Comparison of ENCODE assay signal across 8 cellular contexts in genomic region chr11:64152841-64153691, GRCh38. TPM values are rescaled to one million over a fixed set of nuclear protein-coding genes. Genes with fewer than 3 reads are reported as not detected.
DNase-seq lines count a peak whose midpoint lies in the region; ATAC-seq, FAIRE-seq and TF ChIP-seq lines count a peak whose summit lies in the region.

No MANE protein-coding gene starts in this region.

- no peak for TF ChIP-seq POLR2A in HepG2 (IDR thresholded peaks at IDR 0.05; ENCODE audit: insufficient read depth in 1 of 2, low read depth in 2 of 2, low read length in 2 of 2)

- TF ChIP-seq EP300 in HepG2 (IDR thresholded peaks at IDR 0.05; ENCODE audit: low read depth in 2 of 2, low read length in 2 of 2) (no peak), HepG2 (CRISPR knock-in tag; IDR thresholded peaks at IDR 0.05; ENCODE audit: borderline replicate concordance) (no peak)

- no peak overlapping the region for H3K9ac ChIP-seq in HepG2 (ENCODE audit: insufficient read depth, low read depth, low read length)

- no peak for FAIRE-seq in HepG2 (lab: Jason Lieb, UNC)

- ATAC-seq in GM21390 (IDR thresholded peaks at IDR 0.05; ENCODE audit: unreplicated experiment), result peak; percentile 60
- ATAC-seq in HepG2, result peak; percentile 84

- CTCF ChIA-PET in HepG2 (lab: Yijun Ruan, JAX; ENCODE audit: low intra/inter-chr PET ratio, low total read pairs), result interaction anchor here (0.6 kb wide), 1 partner anchor 112 kb away, joined by 3 read pairs; no protein-coding TSS in a partner anchor

- no peak overlapping the region for H2AFZ ChIP-seq in HepG2 (ENCODE audit: low read length)

- TF ChIP-seq RAD21 in HepG2 (CRISPR knock-in tag; IDR thresholded peaks at IDR 0.05), result peak; percentile 75

- no TSS peak for BruUV-seq in HepG2 (replicated peaks; lab: Mats Ljungman, UMichigan)

- WGBS in HepG2 (ENCODE audit: low lambda C conversion rate), result 38% methylated on average over 14 of the region's 23 CpGs

- DNase-seq in CD1c-positive myeloid dendritic cell (ENCODE audit: extremely low spot score) (peak; percentile 75), NCI-H128 (lab: John Stamatoyannopoulos, UW; ENCODE audit: unreplicated experiment) (peak; percentile 24), caudate nucleus (lab: John Stamatoyannopoulos, UW) (peak in 44 of 61 donors; percentile 13 to 71 (median 42)), HepG2 (ENCODE audit: low spot score) (peak; percentile 15), NCI-H1048 (lab: John Stamatoyannopoulos, UW) (no peak)
- peak; percentile 31 for DNase-seq in activated CD4-positive, CD25-positive, alpha-beta regulatory T cell treated with anti-CD3 and anti-CD28 coated beads, Interleukin-2, amount 50 U/mL, for 16 hours (ENCODE audit: low read depth, low spot score)
- peak; percentile 35 to 60 (median 55) for DNase-seq in stimulated activated CD4-positive, alpha-beta T cell treated with anti-CD3 and anti-CD28 coated beads, TNF-alpha, amount 100 ng/mL, for 4 hours (ENCODE audit: low read depth in 3 of 3)

- intact Hi-C loops in HepG2 (cut with micrococcal nuclease; ENCODE audit: unreplicated experiment), result loop anchor here (10.0 kb wide), 1 partner anchor 318 kb away; the partner anchor contains the start of gene MARK2

- H4K20me1 ChIP-seq in HepG2 (ENCODE audit: insufficient read depth, low read length), result peaks cover 23% of the 10 kb centered on the region; the same call in 1 of the 2 replicates

- H3K9me3 ChIP-seq in HepG2 (ENCODE audit: low read length), result no peaks in the 10 kb centered on the region

- peak; percentile 94 for TF ChIP-seq CTCF in HepG2 (CRISPR knock-in tag; IDR thresholded peaks at IDR 0.05)

- no peaks in the 10 kb centered on the region for H3K79me2 ChIP-seq in HepG2 (ENCODE audit: insufficient read depth, low read length)

- no peak overlapping the region; a peak in 1 of 6 replicates for H3K4me3 ChIP-seq in HepG2 (replicated peaks in 1 of 3; ENCODE audit: insufficient read depth in 1 of 3, low read depth in 2 of 3, low read length in 3 of 3)

- H3K27ac ChIP-seq in caudate nucleus (ENCODE audit: low read depth, low read length), result no peak overlapping the region
- H3K27ac ChIP-seq in HepG2 (ENCODE audit: extremely low read length, insufficient read depth, low read length), result no peak overlapping the region

- in situ Hi-C loops in HepG2 (cut with HindIII; ENCODE audit: extremely low pct_ligation_motif_present, low pct_unique_long_range_greater_than_20kb), result no loop called here

- peaks cover 34% of the 10 kb centered on the region for H3K4me1 ChIP-seq in HepG2 (ENCODE audit: insufficient read depth, low read length)

- peak overlapping the region; percentile 28 for H3K4me2 ChIP-seq in HepG2 (ENCODE audit: low read depth, low read length)

- POLR2A ChIA-PET in HepG2 (lab: Yijun Ruan, JAX), result no interaction called here

- H3K36me3 ChIP-seq in HepG2 (replicated peaks in 1 of 2; ENCODE audit: control insufficient read depth in 1 of 2, insufficient read depth in 2 of 2, low read length in 2 of 2), result peaks cover 10 to 29% of the 10 kb centered on the region in 2 experiments; a peak in 4 of 5 replicates

- H3K27me3 ChIP-seq in HepG2 (ENCODE audit: control insufficient read depth in 1 of 2, insufficient read depth in 2 of 2, low read length in 2 of 2), result no peaks in the 10 kb centered on the region

TF ChIP-seq in HepG2, 621 proteins besides CTCF, POLR2A, EP300 and RAD21 (continues in another document):
- TF ChIP-seq ZKSCAN5 (CRISPR knock-in tag; IDR thresholded peaks at IDR 0.05), result no peak
- 0 out of 2 replicates have a peak, but pooled peaks have one; percentile 24 for TF ChIP-seq SAP130 (CRISPR knock-in tag; IDR thresholded peaks at IDR 0.05; ENCODE audit: low read depth)
- no peak for TF ChIP-seq FOSL2 (CRISPR knock-in tag; IDR thresholded peaks at IDR 0.05)
- TF ChIP-seq MYPOP (CRISPR knock-in tag; IDR thresholded peaks at IDR 0.05), result no peak

RNA-seq across cellular contexts. Expression of gene MACROD1, which starts 12.8 kb away (rescaled TPM):
- total RNA-seq in HepG2 (2016; rRNA removed; fragmentation: Illumina TruSeq; extraction: Trizol), result 34.5 and 39.6 TPM in 2 replicates
- total RNA-seq in HepG2 (2016; cell fraction: cytosol; rRNA removed; fragmentation: Illumina TruSeq; extraction: Trizol; ENCODE audit: low read depth), result 23.6 and 29.7 TPM in 2 replicates
- 43.8 and 49.2 TPM in 2 replicates for total RNA-seq in HepG2 (2016; cell fraction: insoluble cytoplasmic fraction; rRNA removed; fragmentation: Illumina TruSeq; extraction: Trizol)
- 16.2 and 21.8 TPM in 2 replicates for total RNA-seq in HepG2 (2016; cell fraction: membrane; rRNA removed; fragmentation: Illumina TruSeq; extraction: Trizol)
- total RNA-seq in HepG2 (2016; cell fraction: nucleus; rRNA removed; fragmentation: Illumina TruSeq; extraction: Trizol), result 22.4 and 29.3 TPM in 2 replicates
- 23.1 and 33.3 TPM in 2 replicates for polyA plus RNA-seq in HepG2 (2011; rRNA removed)
- 25.3 and 42.0 TPM in 2 replicates for polyA plus RNA-seq in HepG2 (2011; cell fraction: cytosol; rRNA removed)
- 93.7 and 126 TPM in 2 replicates for polyA plus RNA-seq in HepG2 (2011; cell fraction: nucleus; rRNA removed)
- 18.7 and 29.0 TPM in 2 replicates for polyA plus RNA-seq in HepG2 (2012)
- polyA plus RNA-seq in HepG2 (2016; cell fraction: cytosol; fragmentation: Illumina TruSeq; extraction: Trizol; ENCODE audit: low read depth), result 25.1 and 25.8 TPM in 2 replicates
- polyA plus RNA-seq in HepG2 (2016; cell fraction: insoluble cytoplasmic fraction; fragmentation: Illumina TruSeq; extraction: Trizol; ENCODE audit: low read depth), result 30.6 and 31.8 TPM in 2 replicates
- polyA plus RNA-seq in HepG2 (2016; cell fraction: membrane; fragmentation: Illumina TruSeq; extraction: Trizol; ENCODE audit: low read depth), result 19.9 and 25.0 TPM in 2 replicates
- 40.3 and 41.4 TPM in 2 replicates for polyA plus RNA-seq in HepG2 (2016; cell fraction: nucleus; fragmentation: Illumina TruSeq; extraction: Trizol; ENCODE audit: insufficient read depth, low read depth)
- polyA minus RNA-seq in HepG2 (2011; rRNA and poly(A)+ RNA removed; ENCODE audit: low replicate concordance), result 8.3 and 13.1 TPM in 2 replicates
- 10.1 and 10.9 TPM in 2 replicates for polyA minus RNA-seq in HepG2 (2011; cell fraction: cytosol; rRNA and poly(A)+ RNA removed)
- 17.8 and 21.0 TPM in 2 replicates for polyA minus RNA-seq in HepG2 (2011; cell fraction: nucleus; rRNA and poly(A)+ RNA removed)

RNA-seq across cellular contexts. Expression of gene STIP1, which starts 32.9 kb away (rescaled TPM):
- total RNA-seq in HepG2 (2016; rRNA removed; fragmentation: Illumina TruSeq; extraction: Trizol), result 217 and 245 TPM in 2 replicates
- 46.5 and 48.4 TPM in 2 replicates for total RNA-seq in HepG2 (2016; cell fraction: cytosol; rRNA removed; fragmentation: Illumina TruSeq; extraction: Trizol; ENCODE audit: low read depth)
- total RNA-seq in HepG2 (2016; cell fraction: insoluble cytoplasmic fraction; rRNA removed; fragmentation: Illumina TruSeq; extraction: Trizol), result 218 and 244 TPM in 2 replicates
- 61.0 and 67.1 TPM in 2 replicates for total RNA-seq in HepG2 (2016; cell fraction: membrane; rRNA removed; fragmentation: Illumina TruSeq; extraction: Trizol)
- 112 and 121 TPM in 2 replicates for total RNA-seq in HepG2 (2016; cell fraction: nucleus; rRNA removed; fragmentation: Illumina TruSeq; extraction: Trizol)
- 81.1 and 83.3 TPM in 2 replicates for polyA plus RNA-seq in HepG2 (2011; rRNA removed)
- polyA plus RNA-seq in HepG2 (2011; cell fraction: cytosol; rRNA removed), result 91.1 and 93.1 TPM in 2 replicates
- 60.8 and 70.1 TPM in 2 replicates for polyA plus RNA-seq in HepG2 (2011; cell fraction: nucleus; rRNA removed)
- polyA plus RNA-seq in HepG2 (2012), result 137 and 145 TPM in 2 replicates
- polyA plus RNA-seq in HepG2 (2016; cell fraction: cytosol; fragmentation: Illumina TruSeq; extraction: Trizol; ENCODE audit: low read depth), result 30.4 and 33.4 TPM in 2 replicates
- 276 and 284 TPM in 2 replicates for polyA plus RNA-seq in HepG2 (2016; cell fraction: insoluble cytoplasmic fraction; fragmentation: Illumina TruSeq; extraction: Trizol; ENCODE audit: low read depth)
- 43.9 and 49.3 TPM in 2 replicates for polyA plus RNA-seq in HepG2 (2016; cell fraction: membrane; fragmentation: Illumina TruSeq; extraction: Trizol; ENCODE audit: low read depth)
- polyA plus RNA-seq in HepG2 (2016; cell fraction: nucleus; fragmentation: Illumina TruSeq; extraction: Trizol; ENCODE audit: insufficient read depth, low read depth), result 175 and 176 TPM in 2 replicates
- 195 and 711 TPM in 2 replicates for polyA minus RNA-seq in HepG2 (2011; rRNA and poly(A)+ RNA removed; ENCODE audit: low replicate concordance)
- polyA minus RNA-seq in HepG2 (2011; cell fraction: cytosol; rRNA and poly(A)+ RNA removed), result 90.4 and 98.8 TPM in 2 replicates
- 84.3 and 104 TPM in 2 replicates for polyA minus RNA-seq in HepG2 (2011; cell fraction: nucleus; rRNA and poly(A)+ RNA removed)

RNA-seq across cellular contexts. Expression of gene FERMT3, which starts 53.5 kb away (rescaled TPM):
- not detected in 2 replicates for total RNA-seq in HepG2 (2016; rRNA removed; fragmentation: Illumina TruSeq; extraction: Trizol)
- total RNA-seq in HepG2 (2016; cell fraction: cytosol; rRNA removed; fragmentation: Illumina TruSeq; extraction: Trizol; ENCODE audit: low read depth), result not detected in 2 replicates
- 0.30 TPM in 1 of 2 replicates, not detected in the other for total RNA-seq in HepG2 (2016; cell fraction: insoluble cytoplasmic fraction; rRNA removed; fragmentation: Illumina TruSeq; extraction: Trizol)
- total RNA-seq in HepG2 (2016; cell fraction: membrane; rRNA removed; fragmentation: Illumina TruSeq; extraction: Trizol), result 0.22 TPM in 1 of 2 replicates, not detected in the other
- total RNA-seq in HepG2 (2016; cell fraction: nucleus; rRNA removed; fragmentation: Illumina TruSeq; extraction: Trizol), result not detected in 2 replicates
- polyA plus RNA-seq in HepG2 (2011; rRNA removed), result 0.16 and 0.29 TPM in 2 replicates
- polyA plus RNA-seq in HepG2 (2011; cell fraction: cytosol; rRNA removed), result 0.11 and 0.15 TPM in 2 replicates
- polyA plus RNA-seq in HepG2 (2011; cell fraction: nucleus; rRNA removed), result 2.4 and 3.6 TPM in 2 replicates
- polyA plus RNA-seq in HepG2 (2012), result 0.40 and 0.93 TPM in 2 replicates
- not detected in 2 replicates for polyA plus RNA-seq in HepG2 (2016; cell fraction: cytosol; fragmentation: Illumina TruSeq; extraction: Trizol; ENCODE audit: low read depth)
- polyA plus RNA-seq in HepG2 (2016; cell fraction: insoluble cytoplasmic fraction; fragmentation: Illumina TruSeq; extraction: Trizol; ENCODE audit: low read depth), result not detected in 2 replicates
- polyA plus RNA-seq in HepG2 (2016; cell fraction: membrane; fragmentation: Illumina TruSeq; extraction: Trizol; ENCODE audit: low read depth), result 0.08 TPM in 1 of 2 replicates, not detected in the other
- polyA plus RNA-seq in HepG2 (2016; cell fraction: nucleus; fragmentation: Illumina TruSeq; extraction: Trizol; ENCODE audit: insufficient read depth, low read depth), result 0.75 TPM in 1 of 2 replicates, not detected in the other
- 0.76 and 0.91 TPM in 2 replicates for polyA minus RNA-seq in HepG2 (2011; rRNA and poly(A)+ RNA removed; ENCODE audit: low replicate concordance)
- polyA minus RNA-seq in HepG2 (2011; cell fraction: cytosol; rRNA and poly(A)+ RNA removed), result not detected in 2 replicates
- polyA minus RNA-seq in HepG2 (2011; cell fraction: nucleus; rRNA and poly(A)+ RNA removed), result 0.12 and 1.3 TPM in 2 replicates
